ENCODE assay signal across 13 cellular contexts in the genomic region with DNA sequence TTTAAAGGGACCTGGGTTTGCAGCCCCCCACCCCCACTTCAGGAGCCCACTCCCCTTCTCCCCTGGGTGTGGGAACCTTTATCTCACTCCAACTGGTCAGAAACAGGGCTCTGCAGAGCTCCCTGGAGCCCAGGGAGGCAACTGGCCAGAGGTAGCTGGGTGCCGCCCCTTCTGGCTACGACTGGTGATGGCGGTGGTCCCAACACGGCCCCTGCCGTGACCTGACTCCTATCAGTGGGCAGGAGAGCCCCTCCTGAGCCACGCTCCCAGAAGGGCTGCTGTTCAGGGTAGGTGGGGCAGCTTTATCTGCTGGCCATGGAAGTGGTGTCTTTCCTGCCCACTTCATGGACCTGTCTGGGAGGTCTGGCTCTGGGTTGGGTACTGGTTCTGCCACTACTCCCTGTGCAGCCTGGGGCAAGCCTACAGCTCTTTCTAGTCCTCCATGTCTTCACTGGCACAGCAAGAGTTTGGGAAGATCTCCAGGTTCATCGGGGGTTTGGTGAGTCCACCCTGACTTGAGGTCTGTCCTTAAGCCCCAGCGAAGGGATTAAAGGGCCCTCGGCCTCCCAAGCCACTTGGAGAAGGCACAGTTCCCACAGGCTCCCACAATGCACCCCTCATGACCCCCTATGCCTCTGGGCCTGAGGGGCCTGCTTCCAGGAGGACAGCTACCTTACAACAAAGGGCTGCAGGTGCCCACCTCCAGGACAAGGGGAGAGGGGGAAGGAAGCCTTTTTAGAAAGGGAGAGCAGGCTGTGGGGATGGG. TPM values are rescaled to one million over a fixed set of nuclear protein-coding genes. Genes with fewer than 3 reads are reported as not detected.
DNase-seq lines count a peak whose midpoint lies in the region; ATAC-seq and TF ChIP-seq lines count a peak whose summit lies in the region.
"Had no signal": no experiment of that assay in that cellular context is flagged by ENCODE, and none has a peak within 500 bp of the region (broad histone marks: within the 10 kb centered on the region; RNA-seq: fewer than 3 reads in every experiment).

No MANE protein-coding gene starts in this region.

- H3K27ac ChIP-seq in heart left ventricle (peak overlapping the region; percentile 60 to 100 (median 98)), esophagus squamous epithelium (peak overlapping the region; percentile 97 to 100 (median 98)), ovary (peak overlapping the region; percentile 96 to 100), vagina (peak overlapping the region; percentile 97)

- H3K36me3 ChIP-seq in heart left ventricle, result peaks cover 0 to 16% (median 9%) of the 10 kb centered on the region in 9 donors
- peaks cover 0 to 20% (median 0%) of the 10 kb centered on the region in 3 donors for H3K36me3 ChIP-seq in esophagus squamous epithelium
- no peaks in the 10 kb centered on the region for H3K36me3 ChIP-seq in ovary
- peaks cover 0 to 8% of the 10 kb centered on the region in 2 donors for H3K36me3 ChIP-seq in vagina
- H3K36me3 ChIP-seq: MG63 had no signal

- TF ChIP-seq CTCF in heart left ventricle (IDR thresholded peaks at IDR 0.05) (no peak), esophagus squamous epithelium (IDR thresholded peaks at IDR 0.05) (no peak), ovary (IDR thresholded peaks at IDR 0.05) (no peak), vagina (IDR thresholded peaks at IDR 0.05) (no peak)

- H3K27me3 ChIP-seq in heart left ventricle, result no peaks in the 10 kb centered on the region
- H3K27me3 ChIP-seq in esophagus squamous epithelium, result no peaks in the 10 kb centered on the region
- H3K27me3 ChIP-seq in ovary, result no peaks in the 10 kb centered on the region
- H3K27me3 ChIP-seq in vagina, result no peaks in the 10 kb centered on the region
- H3K27me3 ChIP-seq: MG63 had no signal

- CTCF ChIA-PET in HEK293T (lab: Yijun Ruan, JAX), result no interaction called here

- no peak for ATAC-seq in heart left ventricle
- no peak for ATAC-seq in left ventricle myocardium superior
- ATAC-seq in HG03135 (IDR thresholded peaks at IDR 0.05; ENCODE audit: unreplicated experiment), result no peak
- ATAC-seq: activated CD4-positive, alpha-beta T cell treated with anti-CD3 and anti-CD28 coated beads for 36 hours; effector memory CD8-positive, alpha-beta T cell; GM23338 had no signal

- 49 to 70% (median 51%) methylated on average over 4 to 9 of the region's 9 CpGs for WGBS in heart left ventricle, 4 donors
- 20 to 80% methylated on average over 1 of the region's 9 CpGs for WGBS in esophagus squamous epithelium, 2 donors
- WGBS in ovary, 3 donors, result 42 to 50% (median 43%) methylated on average over 4 to 9 of the region's 9 CpGs

- intact Hi-C loops in heart left ventricle (cut with DNase I) (no loop called here), left ventricle myocardium superior (cut with micrococcal nuclease) (no loop called here), esophagus squamous epithelium (cut with DNase I) (no loop called here), ovary (cut with DNase I) (no loop called here), vagina (cut with DNase I) (no loop called here)

- no peaks in the 10 kb centered on the region for H3K9me3 ChIP-seq in heart left ventricle
- no peaks in the 10 kb centered on the region for H3K9me3 ChIP-seq in esophagus squamous epithelium
- H3K9me3 ChIP-seq in ovary, result no peaks in the 10 kb centered on the region
- no peaks in the 10 kb centered on the region for H3K9me3 ChIP-seq in vagina
- H3K9me3 ChIP-seq: MG63 had no signal

- DNase-seq in heart left ventricle (no peak), left ventricle myocardium superior (no peak), esophagus squamous epithelium (lab: John Stamatoyannopoulos, UW) (no peak), ovary (peak in 2 of 5 donors; percentile 23 to 43), vagina (ENCODE audit: extremely low spot score in 2 of 2) (no peak), HEK293T (ENCODE audit: extremely low spot score) (no peak), AG08396 (ENCODE audit: low spot score) (no peak)
- DNase-seq: activated CD4-positive, alpha-beta T cell treated with anti-CD3 and anti-CD28 coated beads for 36 hours; activated naive CD4-positive, alpha-beta T cell treated with anti-CD3 and anti-CD28 coated beads, Interleukin-2, amount 10 ng/mL, durations not matched to agents 7 days and 5 days; effector memory CD8-positive, alpha-beta T cell; MG63 had no signal

- TF ChIP-seq POLR2A in heart left ventricle (IDR thresholded peaks at IDR 0.05), result no peak
- no peak for TF ChIP-seq POLR2A in esophagus squamous epithelium (IDR thresholded peaks at IDR 0.05)
- TF ChIP-seq POLR2A in ovary (IDR thresholded peaks at IDR 0.05), result no peak
- TF ChIP-seq POLR2A in vagina (IDR thresholded peaks at IDR 0.05), result no peak

- TF ChIP-seq EP300 in ovary (IDR thresholded peaks at IDR 0.05), result no peak

- POLR2A ChIA-PET in HEK293T (lab: Yijun Ruan, JAX), result interaction anchor here (0.6 to 1.0 kb wide), 3 partner anchors 12 to 148 kb away, joined by 3 to 4 read pairs (median 3); no protein-coding TSS in a partner anchor

- peaks cover 22 to 58% (median 48%) of the 10 kb centered on the region in 12 donors for H3K4me1 ChIP-seq in heart left ventricle
- peaks cover 45 to 89% (median 57%) of the 10 kb centered on the region in 3 donors for H3K4me1 ChIP-seq in esophagus squamous epithelium
- H3K4me1 ChIP-seq in ovary (ENCODE audit: insufficient read depth), result peaks cover 14% of the 10 kb centered on the region
- peaks cover 52% of the 10 kb centered on the region for H3K4me1 ChIP-seq in vagina

- no peak overlapping the region for H3K4me3 ChIP-seq in heart left ventricle
- H3K4me3 ChIP-seq in esophagus squamous epithelium, result peak overlapping the region in 1 of 4 donors; percentile 11
- H3K4me3 ChIP-seq in ovary, result no peak overlapping the region
- no peak overlapping the region for H3K4me3 ChIP-seq in vagina
- H3K4me3 ChIP-seq: GM23338, MG63 had no signal

TF ChIP-seq in HEK293T, 16 proteins besides CTCF, POLR2A, EP300 and RAD21:
- no peak for TF ChIP-seq LEF1 (IDR thresholded peaks at IDR 0.05; ENCODE audit: borderline replicate concordance)
- TF ChIP-seq FOXA1 (IDR thresholded peaks at IDR 0.05), result no peak
- no peak for TF ChIP-seq TARDBP (IDR thresholded peaks at IDR 0.05)
- TF ChIP-seq ELF4 (IDR thresholded peaks at IDR 0.05), result no peak
- no peak for TF ChIP-seq SP1 (IDR thresholded peaks at IDR 0.05)
- no peak for TF ChIP-seq FOXM1 (IDR thresholded peaks at IDR 0.05; ENCODE audit: borderline replicate concordance)
- TF ChIP-seq FOXK2 (IDR thresholded peaks at IDR 0.05), result no peak
- TF ChIP-seq SUZ12 (IDR thresholded peaks at IDR 0.05), result no peak
- TF ChIP-seq BHLHE40 (IDR thresholded peaks at IDR 0.05; ENCODE audit: borderline replicate concordance), result no peak
- no peak for TF ChIP-seq HDGF (IDR thresholded peaks at IDR 0.05; ENCODE audit: borderline replicate concordance)

RNA-seq across cellular contexts. Expression of a gene that starts 5.5 kb away (rescaled TPM):
- total RNA-seq in heart left ventricle (10 to 100 TPM; 12.8 to 55.2 (median 17.8) TPM), left ventricle myocardium superior (15.2 TPM), esophagus squamous epithelium (100 to 1,000 TPM in 2 of 4 donors, 10 to 100 TPM in 2; 55.0 to 137 (median 108) TPM), ovary (100 to 1,000 TPM in 3 of 7 donors, 10 to 100 TPM in 4; 30.3 to 190 (median 97.4) TPM), vagina (84.0 TPM)
- polyA plus RNA-seq in heart left ventricle (10 to 100 TPM; 22.1 to 41.0 TPM), ovary (10 to 100 TPM; 24.3 to 44.3 TPM)
